Comparison of ENCODE assay signal across 24 cellular contexts in genomic region chr11:67538306-67538705, GRCh38. TPM values are rescaled to one million over a fixed set of nuclear protein-coding genes. Genes with fewer than 3 reads are reported as not detected.
DNase-seq lines count a peak whose midpoint lies in the region; ATAC-seq and TF ChIP-seq lines count a peak whose summit lies in the region.
"Had no signal": no experiment of that assay in that cellular context is flagged by ENCODE, and none has a peak within 500 bp of the region (broad histone marks: within the 10 kb centered on the region; RNA-seq: fewer than 3 reads in every experiment).

No MANE protein-coding gene starts in this region.

- DNase-seq in left ventricle myocardium superior = no peak
- no peak for DNase-seq in right atrium auricular region (ENCODE audit: low spot score)
- DNase-seq in amniotic epithelial cell (ENCODE audit: low read depth) = peak; percentile 64
- DNase-seq in fibroblast of villous mesenchyme (ENCODE audit: low read depth) = peak; percentile 12
- no peak for DNase-seq in cerebellum (ENCODE audit: low spot score)
- no peak for DNase-seq in activated CD4-positive, alpha-beta T cell treated with anti-CD3 and anti-CD28 coated beads for 1 hour
- DNase-seq in spleen = no peak
- no peak for DNase-seq in central memory CD4-positive, alpha-beta T cell
- DNase-seq: 8988T; AML-193; C1 segment of cervical spinal cord; CD8-positive, alpha-beta T cell; DND-41; GDM1; KBM-7; MM.1S; NCI-H1048; NCI-H1417 treated with DMSO at 0.1 percent for 48 hours; NCI-H187; NCI-H510A treated with DMSO at 0.1 percent for 48 hours; NCI-H774; NK-92 treated with Interleukin-12 subunit alpha and Interleukin-12 subunit beta, amount 100 ng/mL, for 24 hours; SJCRH30 had no signal

- peaks cover 0 to 15% of the 10 kb centered on the region in 2 donors for H3K9me3 ChIP-seq in right atrium auricular region
- H3K9me3 ChIP-seq in spleen = peaks cover 0 to 26% (median 21%) of the 10 kb centered on the region in 8 donors

- peak; percentile 38 for ATAC-seq in left ventricle myocardium superior
- ATAC-seq: CD8-positive, alpha-beta T cell had no signal

- no peak for TF ChIP-seq CTCF in right atrium auricular region (IDR thresholded peaks at IDR 0.05)
- no peak for TF ChIP-seq CTCF in fibroblast of villous mesenchyme (IDR thresholded peaks at IDR 0.05; ENCODE audit: insufficient read depth, low read depth, low read length)
- TF ChIP-seq CTCF in spleen (IDR thresholded peaks at IDR 0.05 in 8 of 11, conservative IDR thresholded peaks at IDR 0.05 in 3 of 11) = no peak

- H3K36me3 ChIP-seq in right atrium auricular region (no peaks in the 10 kb centered on the region), spleen (no peaks in the 10 kb centered on the region)
- H3K36me3 ChIP-seq: SJCRH30 had no signal

- H3K4me3 ChIP-seq in right atrium auricular region (no peak overlapping the region), fibroblast of villous mesenchyme (ENCODE audit: low read depth, low read length) (no peak overlapping the region), spleen (no peak overlapping the region)
- H3K4me3 ChIP-seq: SJCRH30 had no signal

- H3K27ac ChIP-seq in right atrium auricular region = no peak overlapping the region
- H3K27ac ChIP-seq in spleen = no peak overlapping the region
- H3K27ac ChIP-seq: SJCRH30 had no signal

- no peaks in the 10 kb centered on the region for H3K4me1 ChIP-seq in right atrium auricular region
- H3K4me1 ChIP-seq in spleen = no peaks in the 10 kb centered on the region
- H3K4me1 ChIP-seq: SJCRH30 had no signal

- intact Hi-C loops in left ventricle myocardium superior (cut with micrococcal nuclease) = no loop called here
- intact Hi-C loops in spleen (cut with DNase I; ENCODE audit: low total_unique reads) = no loop called here

- no peak for TF ChIP-seq POLR2A in spleen (IDR thresholded peaks at IDR 0.05)

- H3K27me3 ChIP-seq in right atrium auricular region (no peaks in the 10 kb centered on the region), spleen (replicated peaks in 1 of 7) (peaks cover 0 to 6% (median 0%) of the 10 kb centered on the region in 7 donors)
- H3K27me3 ChIP-seq: SJCRH30 had no signal

- WGBS in spleen, 5 donors = 63 to 88% (median 86%) methylated on average over 6 of the region's 6 CpGs

RNA-seq across cellular contexts. Expression of gene CABP2, which starts 15.1 kb away (rescaled TPM):
- total RNA-seq in left ventricle myocardium superior (not detected), right atrium auricular region (not detected), fibroblast of villous mesenchyme (not detected in 2 replicates), cerebellum (not detected), spleen (not detected)
- polyA plus RNA-seq in spleen = not detected
- total RNA-seq: CD8-positive, alpha-beta T cell; H4; SJCRH30 had no signal

RNA-seq across cellular contexts. Expression of gene CDK2AP2, which starts 30.3 kb away (rescaled TPM):
- total RNA-seq in left ventricle myocardium superior (55.0 TPM), right atrium auricular region (10 to 100 TPM; 49.1 to 70.0 TPM), fibroblast of villous mesenchyme (13.5 and 16.8 TPM in 2 replicates), cerebellum (7.9 TPM), spleen (10 to 100 TPM; 32.9 to 49.9 (median 40.9) TPM)
- 10 to 100 TPM; 35.6 to 57.1 (median 51.0) TPM for polyA plus RNA-seq in spleen

RNA-seq across cellular contexts. Expression of gene PITPNM1, which starts 33.1 kb away (rescaled TPM):
- total RNA-seq in left ventricle myocardium superior (45.5 TPM), right atrium auricular region (10 to 100 TPM; 10.7 to 30.7 TPM), fibroblast of villous mesenchyme (21.9 and 22.9 TPM in 2 replicates), cerebellum (29.2 TPM), spleen (10 to 100 TPM; 42.5 to 86.9 (median 74.9) TPM)
- polyA plus RNA-seq in spleen = 10 to 100 TPM; 17.8 to 67.0 (median 29.2) TPM

RNA-seq across cellular contexts. Expression of gene GSTP1, which starts 45.3 kb away (rescaled TPM):
- 360 TPM for total RNA-seq in left ventricle myocardium superior
- 100 to 1,000 TPM; 249 to 944 TPM for total RNA-seq in right atrium auricular region
- 495 and 721 TPM in 2 replicates for total RNA-seq in fibroblast of villous mesenchyme
- total RNA-seq in cerebellum = 129 TPM
- 100 to 1,000 TPM; 211 to 338 (median 275) TPM for total RNA-seq in spleen
- polyA plus RNA-seq in spleen = 100 to 1,000 TPM; 310 to 399 (median 343) TPM

RNA-seq across cellular contexts. Expression of gene AIP, which starts 55.5 kb away (rescaled TPM):
- total RNA-seq in left ventricle myocardium superior = 51.3 TPM
- total RNA-seq in right atrium auricular region = 10 to 100 TPM; 49.2 to 78.0 TPM
- 42.7 and 55.1 TPM in 2 replicates for total RNA-seq in fibroblast of villous mesenchyme
- total RNA-seq in cerebellum = 29.1 TPM
- 10 to 100 TPM; 72.2 to 95.8 (median 88.1) TPM for total RNA-seq in spleen
- 100 to 1,000 TPM; 135 to 146 (median 141) TPM for polyA plus RNA-seq in spleen

Comparison
In these comparisons a context has a peak if more than half of its experiments do, and no peak if none do; other contexts are left out.
1. DNase-seq: peak in amniotic epithelial cell (single experiment) and fibroblast of villous mesenchyme (single experiment); none in left ventricle myocardium superior (single experiment), right atrium auricular region (single experiment), cerebellum (single experiment), activated CD4-positive, alpha-beta T cell treated with anti-CD3 and anti-CD28 coated beads for 1 hour (single experiment), spleen (single experiment) and central memory CD4-positive, alpha-beta T cell (single experiment).